ENCODE assay signal across 8 cellular contexts in genomic region chr12:63844391-63845341, GRCh38. TPM values are rescaled to one million over a fixed set of nuclear protein-coding genes. Genes with fewer than 3 reads are reported as not detected.
DNase-seq lines count a peak whose midpoint lies in the region; ATAC-seq and TF ChIP-seq lines count a peak whose summit lies in the region.

TSS of gene SRGAP1 (plus strand) at chr12:63844700. CDS start at chr12:63844817, 117 bp downstream.

- ATAC-seq in HG02840 (IDR thresholded peaks at IDR 0.05; ENCODE audit: low FRiP score, unreplicated experiment) (peak; percentile 28), GM21515 (IDR thresholded peaks at IDR 0.05; ENCODE audit: unreplicated experiment) (no peak)

- H3K27ac ChIP-seq in adrenal gland: peak within 1 kb of the TSS; percentile 61 to 96 (median 90)

- peak within 1 kb of the TSS; percentile 31 to 83 (median 60) for H3K4me3 ChIP-seq in adrenal gland

- 3 to 5% (median 4%) methylated on average over 30 to 52 of the region's 52 CpGs for WGBS in adrenal gland, 4 donors

- no peaks in the 10 kb centered on the region for H3K27me3 ChIP-seq in adrenal gland

- H3K36me3 ChIP-seq in adrenal gland (replicated peaks in 1 of 2): no peaks in the 10 kb centered on the region

- TF ChIP-seq POLR2A in adrenal gland (IDR thresholded peaks at IDR 0.05): peak in 1 of 2 donors; percentile 12

- H3K9me3 ChIP-seq in adrenal gland (replicated peaks in 1 of 3): no peaks in the 10 kb centered on the region

- TF ChIP-seq CTCF in adrenal gland (IDR thresholded peaks at IDR 0.05): no peak

- peak; percentile 3 for DNase-seq in stimulated activated CD4-positive, alpha-beta T cell treated with anti-CD3 and anti-CD28 coated beads, Interleukin-12 subunit alpha, Interleukin-12 subunit beta, amount 100 ng/mL, for 4 hours
- no peak for DNase-seq in stimulated activated CD4-positive, alpha-beta T cell treated with anti-CD3 and anti-CD28 coated beads, Interleukin-4, amount 100 ng/mL, for 4 hours
- DNase-seq in NCI-H2196 treated with DMSO at 0.1 percent for 48 hours (lab: John Stamatoyannopoulos, UW; ENCODE audit: unreplicated experiment) (peak; percentile 33), adrenal gland (peak; percentile 57 to 84 (median 73)), cardiac septum (ENCODE audit: low spot score) (peak; percentile 84), non-pigmented ciliary epithelial cell (ENCODE audit: low read depth) (peak; percentile 26)

- intact Hi-C loops in adrenal gland (cut with DNase I): loop anchor here (2.0 to 10.0 kb wide), 4 partner anchors 70 to 338 kb away; no protein-coding TSS in a partner anchor
- intact Hi-C loops in cardiac septum (cut with DNase I): loop anchor here (1.0 to 5.0 kb wide), 2 partner anchors 238 to 337 kb away; no protein-coding TSS in a partner anchor

- peaks cover 3 to 33% of the 10 kb centered on the region in 2 donors for H3K4me1 ChIP-seq in adrenal gland (replicated peaks in 1 of 2)

RNA-seq across cellular contexts. Expression of gene SRGAP1, which starts in this region (rescaled TPM):
- total RNA-seq in adrenal gland (10 to 100 TPM in 6 of 8 donors, 1 to 10 TPM in 2; 6.5 to 35.6 (median 13.0) TPM), cardiac septum (5.9 TPM)
- 1 to 10 TPM; 2.4 to 8.1 (median 3.6) TPM for polyA plus RNA-seq in adrenal gland

Comparison
In these comparisons a context has a peak if more than half of its experiments do, and no peak if none do; other contexts are left out.
1. DNase-seq: peak in stimulated activated CD4-positive, alpha-beta T cell treated with anti-CD3 and anti-CD28 coated beads, Interleukin-12 subunit alpha, Interleukin-12 subunit beta, amount 100 ng/mL, for 4 hours (single experiment), NCI-H2196 treated with DMSO at 0.1 percent for 48 hours (single experiment), adrenal gland (7 of 7), cardiac septum (single experiment) and non-pigmented ciliary epithelial cell (single experiment); none in stimulated activated CD4-positive, alpha-beta T cell treated with anti-CD3 and anti-CD28 coated beads, Interleukin-4, amount 100 ng/mL, for 4 hours (0 of 2).